In genomic region chr7:54687518-54688212, GRCh38 we compare ENCODE assay signal across 29 cellular contexts.
"Had no signal": no experiment of that assay in that cellular context is flagged by ENCODE, and none has a peak within 500 bp of the region (broad histone marks: within the 10 kb centered on the region; RNA-seq: fewer than 3 reads in every experiment).

No MANE protein-coding gene starts in this region.

- H3K27ac ChIP-seq: body of pancreas, hepatocyte, right lobe of liver, skin epidermis, suprapubic skin, tibial nerve, uterus had no signal

- H3K27ac Mint-ChIP-seq: activated CD8-positive, alpha-beta memory T cell treated with anti-CD3 and anti-CD28 coated beads, Interleukin-2, amount 10 ng/mL, durations not matched to agents 7 days and 5 days; activated CD8-positive, alpha-beta T cell treated with anti-CD3 and anti-CD28 coated beads for 36 hours; activated naive CD8-positive, alpha-beta T cell treated with anti-CD3 and anti-CD28 coated beads, Interleukin-2, amount 50 U/mL, for 24 hours; activated T-helper 1 cell treated with anti-CD3 and anti-CD28 coated beads, Interleukin-12 subunit alpha, Interleukin-12 subunit beta, Interleukin-2, Interleukin-4 antibody, amounts not matched to agents 30 ng/mL and 10 ng/mL and 1 ng/mL, durations not matched to agents 14 hours and 24 hours and 36 hours; T-helper 17 cell had no signal

- H3K4me1 ChIP-seq: body of pancreas, right lobe of liver, suprapubic skin, tibial nerve, uterus had no signal

- H3K4me1 Mint-ChIP-seq: activated CD8-positive, alpha-beta memory T cell treated with anti-CD3 and anti-CD28 coated beads, Interleukin-2, amount 10 ng/mL, durations not matched to agents 7 days and 5 days; activated naive CD8-positive, alpha-beta T cell treated with anti-CD3 and anti-CD28 coated beads, Interleukin-2, amount 50 U/mL, for 24 hours; stimulated activated naive CD8-positive, alpha-beta T cell treated with anti-CD3 and anti-CD28 coated beads, Interleukin-15, amount 100 ng/mL, for 72 hours; T-helper 17 cell had no signal

- H3K9me3 ChIP-seq: body of pancreas, suprapubic skin, tibial nerve, uterus had no signal

- DNase-seq: activated CD4-positive, alpha-beta T cell treated with anti-CD3 and anti-CD28 coated beads for 48 hours; activated CD4-positive, CD25-positive, alpha-beta regulatory T cell; activated CD8-positive, alpha-beta memory T cell treated with anti-CD3 and anti-CD28 coated beads, Interleukin-2, amount 10 ng/mL, durations not matched to agents 7 days and 5 days; activated CD8-positive, alpha-beta T cell treated with anti-CD3 and anti-CD28 coated beads for 36 hours; activated gamma-delta T cell; activated naive CD4-positive, alpha-beta T cell treated with anti-CD3 and anti-CD28 coated beads, Interleukin-2, amount 50 U/mL, for 16 hours; activated naive CD8-positive, alpha-beta T cell treated with anti-CD3 and anti-CD28 coated beads, Interleukin-2, amount 50 U/mL, for 24 hours; activated T-cell treated with anti-CD3 and anti-CD28 coated beads for 4 hours; anterior cingulate cortex; body of pancreas; effector memory CD4-positive, alpha-beta T cell; foreskin melanocyte; glutamatergic neuron; left ventricle myocardium superior; mammary epithelial cell; midbrain; nucleus accumbens; posterior cingulate gyrus; right lobe of liver; stimulated activated CD4-positive, alpha-beta T cell treated with anti-CD3 and anti-CD28 coated beads, Interleukin-1b, Interleukin-23, amount 100 ng/mL, for 48 hours; stimulated activated naive CD8-positive, alpha-beta T cell treated with anti-CD3 and anti-CD28 coated beads, Interleukin-15, amount 100 ng/mL, for 72 hours; T-helper 17 cell; uterus had no signal

- H3K36me3 Mint-ChIP-seq: activated CD8-positive, alpha-beta memory T cell treated with anti-CD3 and anti-CD28 coated beads, Interleukin-2, amount 10 ng/mL, durations not matched to agents 7 days and 5 days had no signal

- H3K4me3 ChIP-seq: body of pancreas, hepatocyte, right lobe of liver, skin epidermis, suprapubic skin, tibial nerve, uterus had no signal

- H3K36me3 ChIP-seq: right lobe of liver, suprapubic skin, tibial nerve, uterus had no signal

- H3K4me3 Mint-ChIP-seq: activated CD8-positive, alpha-beta memory T cell treated with anti-CD3 and anti-CD28 coated beads, Interleukin-2, amount 10 ng/mL, durations not matched to agents 7 days and 5 days; activated CD8-positive, alpha-beta T cell treated with anti-CD3 and anti-CD28 coated beads for 36 hours; activated naive CD8-positive, alpha-beta T cell treated with anti-CD3 and anti-CD28 coated beads, Interleukin-2, amount 50 U/mL, for 24 hours; activated T-helper 1 cell treated with anti-CD3 and anti-CD28 coated beads, Interleukin-12 subunit alpha, Interleukin-12 subunit beta, Interleukin-2, Interleukin-4 antibody, amounts not matched to agents 30 ng/mL and 10 ng/mL and 1 ng/mL, durations not matched to agents 14 hours and 24 hours and 36 hours; nephron; stimulated activated naive CD8-positive, alpha-beta T cell treated with anti-CD3 and anti-CD28 coated beads, Interleukin-15, amount 100 ng/mL, for 72 hours; T-helper 17 cell had no signal

- H2AFZ ChIP-seq: hepatocyte had no signal

- H3K27me3 Mint-ChIP-seq: activated CD8-positive, alpha-beta memory T cell treated with anti-CD3 and anti-CD28 coated beads, Interleukin-2, amount 10 ng/mL, durations not matched to agents 7 days and 5 days; activated CD8-positive, alpha-beta T cell treated with anti-CD3 and anti-CD28 coated beads for 36 hours; activated naive CD8-positive, alpha-beta T cell treated with anti-CD3 and anti-CD28 coated beads, Interleukin-2, amount 50 U/mL, for 24 hours; stimulated activated naive CD8-positive, alpha-beta T cell treated with anti-CD3 and anti-CD28 coated beads, Interleukin-15, amount 100 ng/mL, for 72 hours had no signal

- H3K27me3 ChIP-seq: body of pancreas, hepatocyte, right lobe of liver, suprapubic skin, tibial nerve, uterus had no signal

- H3K9me3 Mint-ChIP-seq: nephron had no signal

- H3K79me2 ChIP-seq: hepatocyte had no signal

- H3K4me2 ChIP-seq: hepatocyte had no signal
